Comparison of ENCODE assay signal across 24 cellular contexts in the genomic region with DNA sequence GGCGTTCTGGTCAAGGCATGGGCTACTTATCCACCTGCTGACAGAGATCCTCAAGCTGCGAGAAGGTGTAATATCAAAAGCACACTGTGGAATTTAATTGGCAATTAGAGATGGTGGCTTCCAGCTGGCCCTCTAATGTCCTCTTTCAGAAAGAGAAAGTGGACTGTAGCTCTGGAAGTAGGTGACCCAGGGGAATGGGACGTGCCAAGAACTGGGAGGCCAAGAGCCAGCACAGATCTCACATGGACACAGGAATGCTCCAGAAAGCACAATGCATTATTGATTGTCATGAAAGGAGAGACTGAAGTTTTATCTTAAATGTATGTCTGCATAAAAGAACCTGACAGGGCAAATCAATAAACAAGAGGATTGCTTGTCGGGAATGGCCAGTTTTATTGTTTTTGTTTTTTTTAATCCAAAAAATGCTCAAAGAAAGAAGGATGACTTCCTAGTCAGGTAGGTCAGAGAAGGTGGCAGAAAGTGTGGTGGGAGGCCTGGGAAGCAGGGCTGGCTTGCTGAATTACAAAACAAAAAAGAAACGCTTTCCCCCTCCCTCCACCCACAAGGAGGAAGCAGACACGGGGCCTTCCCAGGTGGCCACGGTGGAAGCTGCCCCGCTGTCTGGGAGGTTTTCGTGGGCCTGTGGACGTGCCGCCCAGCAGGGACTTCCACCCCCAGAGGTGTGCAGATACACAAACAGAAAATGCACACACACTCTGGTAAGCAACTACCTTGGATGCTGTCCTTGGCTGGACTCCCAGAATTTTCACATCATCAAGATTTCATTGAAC.
"Had no signal": no experiment of that assay in that cellular context is flagged by ENCODE, and none has a peak within 500 bp of the region (broad histone marks: within the 10 kb centered on the region; RNA-seq: fewer than 3 reads in every experiment).

No MANE protein-coding gene starts in this region.

- H3K4me3 ChIP-seq: colonic mucosa, lung, right atrium auricular region, sigmoid colon, skin epidermis, stomach, thoracic aorta had no signal

- H3K4me1 ChIP-seq: colonic mucosa, parathyroid adenoma, right atrium auricular region, sigmoid colon, stomach had no signal

- H3K27ac ChIP-seq: colonic mucosa, parathyroid adenoma, right atrium auricular region, sigmoid colon, skin epidermis, stomach, thoracic aorta had no signal

- H3K9me3 ChIP-seq: colonic mucosa, thoracic aorta had no signal

- H3K27me3 ChIP-seq: colonic mucosa, right atrium auricular region had no signal

- H3K9ac ChIP-seq: parathyroid adenoma had no signal

- H3K36me3 ChIP-seq: colonic mucosa, right atrium auricular region, sigmoid colon, stomach, thoracic aorta had no signal

- DNase-seq: colonic mucosa; effector CD4-positive, alpha-beta T cell; endodermal cell; erythroblast; foreskin melanocyte; hippocampal formation; left colon; left ventricle myocardium superior; mesenchymal stem cell; midbrain; naive B cell; occipital lobe; sigmoid colon; stimulated activated CD4-positive, alpha-beta T cell treated with anti-CD3 and anti-CD28 coated beads, Interleukin-2, amount 100 ng/mL, for 24 hours; stimulated activated CD4-positive, alpha-beta T cell treated with anti-CD3 and anti-CD28 coated beads, Interleukin-4, amount 100 ng/mL, for 4 hours; stimulated activated naive CD4-positive, alpha-beta T cell; stomach; substantia nigra; trophoblast cell had no signal
